1 cellular context compared by ENCODE assay signal in the genomic region with DNA sequence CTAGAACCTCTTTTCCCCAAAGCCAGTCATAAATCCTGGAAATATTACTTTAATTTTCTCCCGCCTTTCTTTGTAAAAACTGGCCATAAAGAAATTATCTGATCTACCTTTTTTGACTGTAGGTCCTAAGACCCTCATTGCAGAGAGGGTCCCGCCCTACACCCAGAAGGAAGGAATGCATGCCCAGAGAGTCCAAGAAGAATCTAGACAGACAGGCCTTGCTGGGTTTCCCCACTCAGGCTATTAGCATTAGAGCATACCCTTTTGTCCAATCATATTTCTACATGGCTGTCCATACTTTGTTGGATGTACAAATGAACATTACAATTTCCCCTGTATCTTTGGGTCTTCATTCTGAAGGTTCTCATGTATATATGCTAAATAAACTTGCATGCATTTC.
TF ChIP-seq lines count a peak whose summit lies in the region.

No MANE protein-coding gene starts in this region.

TF ChIP-seq in H1, 55 proteins besides CTCF, POLR2A, EP300 and RAD21:
- no peak for TF ChIP-seq ASH2L (IDR thresholded peaks at IDR 0.05; ENCODE audit: low read length)
- no peak for TF ChIP-seq ZNF274 (IDR thresholded peaks at IDR 0.05; ENCODE audit: borderline replicate concordance, extremely low read depth, low read length)
- no peak for TF ChIP-seq TAF1 (IDR thresholded peaks at IDR 0.05; ENCODE audit: low read depth, low read length)
- no peak for TF ChIP-seq NANOG (IDR thresholded peaks at IDR 0.05; ENCODE audit: insufficient read depth, low read depth, low read length, poor library complexity, severe bottlenecking)
- TF ChIP-seq JUND (IDR thresholded peaks at IDR 0.05; ENCODE audit: low read length): no peak
- no peak for TF ChIP-seq EZH2 (IDR thresholded peaks at IDR 0.05; ENCODE audit: low read depth, low read length, severe bottlenecking)
- TF ChIP-seq, protein P1, sequence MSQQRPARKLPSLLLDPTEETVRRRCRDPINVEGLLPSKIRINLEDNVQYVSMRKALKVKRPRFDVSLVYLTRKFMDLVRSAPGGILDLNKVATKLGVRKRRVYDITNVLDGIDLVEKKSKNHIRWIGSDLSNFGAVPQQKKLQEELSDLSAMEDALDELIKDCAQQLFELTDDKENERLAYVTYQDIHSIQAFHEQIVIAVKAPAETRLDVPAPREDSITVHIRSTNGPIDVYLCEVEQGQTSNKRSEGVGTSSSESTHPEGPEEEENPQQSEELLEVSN (IDR thresholded peaks at IDR 0.05): no peak
- no peak for TF ChIP-seq SIX5 (IDR thresholded peaks at IDR 0.05; ENCODE audit: low read depth, low read length)
- TF ChIP-seq FOSL1 (IDR thresholded peaks at IDR 0.05; ENCODE audit: insufficient read depth, low read depth, low read length): no peak
- TF ChIP-seq RFX5 (IDR thresholded peaks at IDR 0.05; ENCODE audit: borderline replicate concordance, low read depth, low read length): no peak
- TF ChIP-seq SAP30 (IDR thresholded peaks at IDR 0.05; ENCODE audit: insufficient read depth, insufficient replicate concordance, low read length): no peak
- TF ChIP-seq, protein P2, sequence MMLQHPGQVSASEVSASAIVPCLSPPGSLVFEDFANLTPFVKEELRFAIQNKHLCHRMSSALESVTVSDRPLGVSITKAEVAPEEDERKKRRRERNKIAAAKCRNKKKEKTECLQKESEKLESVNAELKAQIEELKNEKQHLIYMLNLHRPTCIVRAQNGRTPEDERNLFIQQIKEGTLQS (IDR thresholded peaks at IDR 0.05; ENCODE audit: insufficient read depth, low read depth, low read length): no peak
- TF ChIP-seq SP1 (IDR thresholded peaks at IDR 0.05; ENCODE audit: low read depth, low read length): no peak
